7 cellular contexts compared by ENCODE assay signal in genomic region chr6:135179920-135180457, GRCh38. TPM values are rescaled to one million over a fixed set of nuclear protein-coding genes. Genes with fewer than 3 reads are reported as not detected.
A peak's percentile ranks its signal among the peaks of the same experiment; 100 is the strongest.
DNase-seq lines count a peak whose midpoint lies in the region; FAIRE-seq and TF ChIP-seq lines count a peak whose summit lies in the region.

No MANE protein-coding gene starts in this region.

- H3K4me3 ChIP-seq in NB4 (ENCODE audit: low read depth, low read length) (peak overlapping the region; percentile 72), colonic mucosa (peak overlapping the region; percentile 50), rectal smooth muscle tissue (ENCODE audit: low read length) (peak overlapping the region; percentile 29)

- H3K4me1 ChIP-seq in colonic mucosa: no peaks in the 10 kb centered on the region
- peaks cover 5% of the 10 kb centered on the region for H3K4me1 ChIP-seq in rectal smooth muscle tissue (ENCODE audit: control insufficient read depth, insufficient read depth, low read length)

- H3K36me3 ChIP-seq in colonic mucosa: no peaks in the 10 kb centered on the region
- no peaks in the 10 kb centered on the region for H3K36me3 ChIP-seq in rectal smooth muscle tissue (ENCODE audit: control insufficient read depth, insufficient read depth, low read length)

- DNase-seq in GM10266 (ENCODE audit: extremely low spot score) (peak; percentile 54), NB4 (ENCODE audit: low read depth) (no peak), colonic mucosa (no peak), H54 (ENCODE audit: insufficient read length, low spot score) (no peak), NCI-H2227 treated with DMSO at 0.1 percent for 48 hours (lab: John Stamatoyannopoulos, UW) (no peak), NCI-H524 (lab: John Stamatoyannopoulos, UW) (no peak)

- no peaks in the 10 kb centered on the region for H3K9me3 ChIP-seq in colonic mucosa

- peak overlapping the region in 1 of 2 donors; percentile 34 for H3K9ac ChIP-seq in colonic mucosa (ENCODE audit: low read depth in 2 of 2, low read length in 2 of 2)
- no peak overlapping the region for H3K9ac ChIP-seq in rectal smooth muscle tissue (ENCODE audit: low read length)

- no peak for FAIRE-seq in H54 (lab: Jason Lieb, UNC)

- intact Hi-C loops in colonic mucosa (cut with DNase I): no loop called here

- H3K27me3 ChIP-seq in colonic mucosa (no peaks in the 10 kb centered on the region), rectal smooth muscle tissue (ENCODE audit: control insufficient read depth, insufficient read depth, low read length) (no peaks in the 10 kb centered on the region)

- TF ChIP-seq POLR2A in NB4 (IDR thresholded peaks at IDR 0.05; ENCODE audit: extremely low read depth, insufficient read length) (no peak), H54 (IDR thresholded peaks at IDR 0.05; ENCODE audit: low read depth, low read length) (no peak)

- TF ChIP-seq CTCF in GM10266 (IDR thresholded peaks at IDR 0.05; ENCODE audit: control insufficient read depth, insufficient read depth, low read depth, missing control alignments): no peak
- no peak for TF ChIP-seq CTCF in NB4 (IDR thresholded peaks at IDR 0.05; ENCODE audit: low read depth, low read length)
- TF ChIP-seq CTCF in colonic mucosa (IDR thresholded peaks at IDR 0.05): no peak

- no peak overlapping the region for H3K27ac ChIP-seq in colonic mucosa
- H3K27ac ChIP-seq in rectal smooth muscle tissue (ENCODE audit: low read depth, low read length): no peak overlapping the region

RNA-seq across cellular contexts. Expression of gene MYB, which starts 1.1 kb away (rescaled TPM):
- 10 to 100 TPM; 67.2 to 78.0 TPM for total RNA-seq in colonic mucosa
